ENCODE assay signal across 21 cellular contexts in the genomic region with DNA sequence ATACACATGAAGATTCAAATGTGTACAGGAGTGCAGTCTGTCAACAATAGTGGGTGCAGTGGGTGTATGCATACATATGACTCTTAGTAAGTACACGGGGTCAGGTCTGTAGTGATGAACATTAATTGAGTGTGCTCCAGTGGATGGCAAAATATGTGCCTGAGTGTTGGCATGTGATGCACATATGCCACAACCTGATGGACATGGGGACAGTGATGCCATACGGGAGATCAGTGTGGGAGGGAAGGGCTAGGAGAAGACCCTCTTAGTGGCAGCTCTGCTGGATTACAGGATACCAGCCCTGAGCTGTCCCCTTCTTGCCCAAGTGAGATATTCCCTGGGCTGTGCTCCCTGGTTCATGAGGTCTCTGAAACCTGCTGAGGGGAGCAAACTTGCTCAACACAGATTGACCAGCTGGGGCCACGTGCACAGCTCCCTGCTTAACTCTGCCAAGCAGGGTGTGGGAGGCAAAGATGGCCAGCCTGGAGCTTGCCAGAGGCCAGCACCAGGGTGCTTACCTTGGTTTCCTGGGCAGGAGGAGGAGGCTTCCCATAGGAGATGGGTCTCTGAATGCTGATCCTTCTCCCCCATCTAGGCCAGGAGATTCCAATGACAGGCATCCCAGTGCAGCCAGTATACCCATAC. TPM values are rescaled to one million over a fixed set of nuclear protein-coding genes. Genes with fewer than 3 reads are reported as not detected.
DNase-seq lines count a peak whose midpoint lies in the region; TF ChIP-seq lines count a peak whose summit lies in the region.
"Had no signal": no experiment of that assay in that cellular context is flagged by ENCODE, and none has a peak within 500 bp of the region (broad histone marks: within the 10 kb centered on the region; RNA-seq: fewer than 3 reads in every experiment).

No MANE protein-coding gene starts in this region.

- TF ChIP-seq POLR2A in sigmoid colon (IDR thresholded peaks at IDR 0.05): no peak

- no peaks in the 10 kb centered on the region for H3K79me1 ChIP-seq in H9 (ENCODE audit: insufficient read depth, low read depth, low read length, poor library complexity, severe bottlenecking)

- no peak overlapping the region for H3K56ac ChIP-seq in H9 (ENCODE audit: insufficient read length, low read depth, low read length)

- H3K4me3 ChIP-seq in sigmoid colon (no peak overlapping the region), foreskin fibroblast (ENCODE audit: low read depth in 1 of 2, low read length in 2 of 2) (no peak overlapping the region)
- H3K4me3 ChIP-seq: Peyer's patch had no signal

- no peak overlapping the region for H3K4ac ChIP-seq in H9 (ENCODE audit: low read depth, low read length)

- H4K5ac ChIP-seq in H9 (ENCODE audit: insufficient read length, low read depth, low read length): no peak overlapping the region

- peaks cover 5% of the 10 kb centered on the region for H3K23me2 ChIP-seq in H9 (ENCODE audit: insufficient read length, low read depth, low read length, poor library complexity, severe bottlenecking)

- no peaks in the 10 kb centered on the region for H4K20me1 ChIP-seq in H9 (ENCODE audit: control insufficient read depth, insufficient read depth, insufficient read length)

- no peak overlapping the region for H2AFZ ChIP-seq in H9 (ENCODE audit: low read length)

- no peak overlapping the region for H4K91ac ChIP-seq in H9 (ENCODE audit: insufficient read length, low read depth, low read length)

- H2BK12ac ChIP-seq in H9 (ENCODE audit: insufficient read length, low read depth, low read length): no peak overlapping the region

- H3K27ac ChIP-seq in sigmoid colon: peak overlapping the region; percentile 83 to 97 (median 90)
- H3K27ac ChIP-seq in H9 (ENCODE audit: insufficient read length, low read depth, low read length): no peak overlapping the region
- H3K27ac ChIP-seq: KMS-11, Peyer's patch had no signal

- H3K23ac ChIP-seq in H9 (ENCODE audit: insufficient read length, low read depth, low read length): no peak overlapping the region

- H3K27ac Mint-ChIP-seq in endothelial cell (ENCODE audit: unreplicated experiment) (no peak overlapping the region), type B pancreatic cell (no peak overlapping the region), H9 (no peak overlapping the region)

- peaks cover 27% of the 10 kb centered on the region for H3K27me3 Mint-ChIP-seq in endothelial cell (ENCODE audit: unreplicated experiment)
- peaks cover 29% of the 10 kb centered on the region for H3K27me3 Mint-ChIP-seq in type B pancreatic cell
- H3K27me3 Mint-ChIP-seq in H9 (ENCODE audit: low read depth): peaks cover 15% of the 10 kb centered on the region

- H3K9me3 Mint-ChIP-seq in endothelial cell (ENCODE audit: unreplicated experiment) (no peaks in the 10 kb centered on the region), type B pancreatic cell (no peaks in the 10 kb centered on the region), H9 (no peaks in the 10 kb centered on the region)

- no peak for TF ChIP-seq EP300 in sigmoid colon (IDR thresholded peaks at IDR 0.05)

- no peak overlapping the region for H2BK120ac ChIP-seq in H9 (ENCODE audit: low read depth, low read length, poor library complexity, severe bottlenecking)

- no peak overlapping the region for H3T11ph ChIP-seq in H9 (ENCODE audit: low read length)

- no peak overlapping the region for H2BK15ac ChIP-seq in H9 (ENCODE audit: low read depth, low read length)

- TF ChIP-seq CTCF in endothelial cell (IDR thresholded peaks at IDR 0.05; ENCODE audit: unreplicated experiment): no peak
- no peak for TF ChIP-seq CTCF in sigmoid colon (IDR thresholded peaks at IDR 0.05)
- no peak for TF ChIP-seq CTCF in type B pancreatic cell (conservative IDR thresholded peaks at IDR 0.05)
- TF ChIP-seq CTCF in H9 (conservative IDR thresholded peaks at IDR 0.05): no peak
- TF ChIP-seq CTCF in foreskin fibroblast (IDR thresholded peaks at IDR 0.05; ENCODE audit: low read depth, low read length): no peak

- peak overlapping the region; percentile 40 for H3K4me3 Mint-ChIP-seq in endothelial cell (ENCODE audit: unreplicated experiment)
- peak overlapping the region; percentile 58 for H3K4me3 Mint-ChIP-seq in type B pancreatic cell
- H3K4me3 Mint-ChIP-seq in H9: no peak overlapping the region

- no peak overlapping the region for H4K8ac ChIP-seq in H9 (replicated peaks; ENCODE audit: insufficient read length, low read depth, low read length)

- no peak overlapping the region for H3K18ac ChIP-seq in H9 (ENCODE audit: insufficient read length, low read depth, low read length)

- no peak overlapping the region for H3K14ac ChIP-seq in H9 (ENCODE audit: insufficient read depth, low read length)

- no peaks in the 10 kb centered on the region for H3K9me3 ChIP-seq in sigmoid colon
- no peaks in the 10 kb centered on the region for H3K9me3 ChIP-seq in H9 (ENCODE audit: control insufficient read depth, low read depth, low read length)
- H3K9me3 ChIP-seq: Peyer's patch, SK-N-SH had no signal

- peaks cover 0 to 75% (median 42%) of the 10 kb centered on the region in 4 donors for H3K4me1 ChIP-seq in sigmoid colon
- peaks cover 5% of the 10 kb centered on the region; the same call in 1 of the 2 replicates for H3K4me1 ChIP-seq in H9 (ENCODE audit: insufficient read depth, low read length)

- H2BK5ac ChIP-seq in H9 (ENCODE audit: insufficient read length, low read length): no peak overlapping the region

- no peaks in the 10 kb centered on the region for H3K27me3 ChIP-seq in sigmoid colon
- H3K27me3 ChIP-seq in H9 (ENCODE audit: insufficient read depth, low read length): no peaks in the 10 kb centered on the region

- H3K9ac ChIP-seq in H9 (ENCODE audit: extremely low read depth, insufficient read length, low read length): no peak overlapping the region
- H3K9ac ChIP-seq: KMS-11, SK-N-SH had no signal

- H2AK5ac ChIP-seq in H9 (ENCODE audit: insufficient read length, low read length): no peak overlapping the region

- no peaks in the 10 kb centered on the region for H3K79me2 ChIP-seq in H9 (ENCODE audit: insufficient read depth, low read length)

- intact Hi-C loops in sigmoid colon (cut with DNase I): loop anchor here (10.0 kb wide), 1 partner anchor 244 kb away; no protein-coding TSS in a partner anchor

- no peak overlapping the region for H3K4me2 ChIP-seq in H9 (ENCODE audit: insufficient read depth, insufficient read length, low read length)
- H3K4me2 ChIP-seq: KMS-11 had no signal

- WGBS in sigmoid colon, 2 donors: 66 to 85% methylated on average over 3 of the region's 3 CpGs
- WGBS in H9 (ENCODE audit: extremely low coverage, insufficient read length, low lambda C conversion rate): no CpG with 5 or more reads among the region's 3 CpGs

- H3K4me1 Mint-ChIP-seq in endothelial cell (ENCODE audit: unreplicated experiment) (peaks cover under 1% of the 10 kb centered on the region), type B pancreatic cell (ENCODE audit: unreplicated experiment) (peaks cover 7% of the 10 kb centered on the region), H9 (peaks cover 30 to 39% of the 10 kb centered on the region in 2 experiments)

- H3K36me3 Mint-ChIP-seq in endothelial cell (ENCODE audit: low read depth, unreplicated experiment): peaks cover 5% of the 10 kb centered on the region
- no peaks in the 10 kb centered on the region for H3K36me3 Mint-ChIP-seq in type B pancreatic cell
- no peaks in the 10 kb centered on the region for H3K36me3 Mint-ChIP-seq in H9 (ENCODE audit: insufficient read depth in 1 of 3, low read depth in 3 of 3)

- no peaks in the 10 kb centered on the region for H3K36me3 ChIP-seq in sigmoid colon
- H3K36me3 ChIP-seq: Peyer's patch had no signal

- H2BK20ac ChIP-seq in H9 (ENCODE audit: low read depth, low read length, poor library complexity, severe bottlenecking): no peak overlapping the region

- DNase-seq in RPMI8226 (peak; percentile 66), endothelial cell (ENCODE audit: low spot score) (no peak), sigmoid colon (peak; percentile 71), type B pancreatic cell (ENCODE audit: extremely low spot score, unreplicated experiment) (no peak), H9 (no peak), NCI-H2196 (lab: John Stamatoyannopoulos, UW; ENCODE audit: unreplicated experiment) (no peak), foreskin fibroblast (no peak)
- DNase-seq: ACHN, AML-193, COR-L47, DMS153, EL, NCI-H1436 treated with DMSO at 0.1 percent for 48 hours, NCI-H2029 treated with DMSO at 0.1 percent for 48 hours, NCI-H2171 treated with DMSO at 0.1 percent for 48 hours, NCI-H510A, Peyer's patch, Right ventricle myocardium superior, SK-N-SH had no signal

RNA-seq across cellular contexts. Expression of gene SHISA4, which starts 2.2 kb away (rescaled TPM):
- total RNA-seq in endothelial cell (ENCODE audit: unreplicated experiment) (0.85 TPM), sigmoid colon (10 to 100 TPM; 12.7 to 23.7 (median 19.3) TPM), type B pancreatic cell (ENCODE audit: low replicate concordance) (1.4 and 5.0 TPM in 2 replicates), H9 (2021) (6.3 and 8.1 TPM in 2 replicates)
- polyA plus RNA-seq in sigmoid colon: 1 to 10 TPM; 3.5 to 6.1 (median 3.6) TPM

RNA-seq across cellular contexts. Expression of gene LMOD1, which starts 55.4 kb away (rescaled TPM):
- total RNA-seq in endothelial cell (ENCODE audit: unreplicated experiment) (not detected), sigmoid colon (1,000 to 10,000 TPM in 1 of 4 donors, 100 to 1,000 TPM in 3; 633 to 1,011 (median 785) TPM), type B pancreatic cell (ENCODE audit: low replicate concordance) (0.52 and 3.7 TPM in 2 replicates), H9 (2021) (0.31 and 0.44 TPM in 2 replicates)
- polyA plus RNA-seq in sigmoid colon: 10 to 100 TPM in 2 of 3 donors, 1 to 10 TPM in 1; 4.9 to 75.0 (median 15.6) TPM
- total RNA-seq: HepG2 had no signal
- polyA plus RNA-seq: HepG2 had no signal

Comparison
In these comparisons a context has a peak if more than half of its experiments do, and no peak if none do; other contexts are left out.
1. DNase-seq: peak in RPMI8226 (single experiment) and sigmoid colon (single experiment); none in endothelial cell (single experiment), type B pancreatic cell (single experiment), H9 (single experiment), NCI-H2196 (single experiment) and foreskin fibroblast (0 of 2).
2. H3K4me3 Mint-ChIP-seq: peak in endothelial cell (single experiment) and type B pancreatic cell (single experiment); none in H9 (0 of 2).
3. RNA of gene LMOD1, which starts 55.4 kb away (total RNA-seq): 633 to 1,011 TPM in sigmoid colon; 0.52 to 3.7 TPM in type B pancreatic cell, 0.31 to 0.44 TPM in H9 and not detected in endothelial cell (single experiment); every median in the first group is over 100 times any median in the second.